In genomic region chr15:97479957-97480356, GRCh38 we compare ENCODE assay signal across 15 cellular contexts.
"Had no signal": no experiment of that assay in that cellular context is flagged by ENCODE, and none has a peak within 500 bp of the region (broad histone marks: within the 10 kb centered on the region; RNA-seq: fewer than 3 reads in every experiment).

No MANE protein-coding gene starts in this region.

- H3K27me3 ChIP-seq: colonic mucosa, heart left ventricle, stomach, transverse colon had no signal

- H3K4me3 ChIP-seq: colonic mucosa, heart left ventricle, stomach, thoracic aorta, transverse colon had no signal

- H3K9me3 ChIP-seq: colonic mucosa, thoracic aorta had no signal

- DNase-seq: colonic mucosa; dermis blood vessel endothelial cell; erythroblast; heart left ventricle; hypothalamus; kidney glomerular epithelial cell; mesendoderm; naive thymus-derived CD4-positive, alpha-beta T cell; nephron progenitor cell; posterior cingulate gyrus; stimulated activated naive CD4-positive, alpha-beta T cell; stomach; substantia nigra; transverse colon had no signal

- H3K4me1 ChIP-seq: colonic mucosa, heart left ventricle, stomach, transverse colon had no signal

- H3K36me3 ChIP-seq: colonic mucosa, heart left ventricle, stomach, thoracic aorta, transverse colon had no signal

- H3K27ac ChIP-seq: colonic mucosa, heart left ventricle, stomach, thoracic aorta, transverse colon had no signal
